28 cellular contexts compared by ENCODE assay signal in genomic region chr11:70381350-70381749, GRCh38. TPM values are rescaled to one million over a fixed set of nuclear protein-coding genes. Genes with fewer than 3 reads are reported as not detected.
DNase-seq lines count a peak whose midpoint lies in the region; ATAC-seq and TF ChIP-seq lines count a peak whose summit lies in the region.
"Had no signal": no experiment of that assay in that cellular context is flagged by ENCODE, and none has a peak within 500 bp of the region (broad histone marks: within the 10 kb centered on the region; RNA-seq: fewer than 3 reads in every experiment).

No MANE protein-coding gene starts in this region.

- CTCF ChIA-PET in AG04450 (lab: Charles Lee): no interaction called here
- CTCF ChIA-PET in Panc1 (lab: Charles Lee): no interaction called here

- peaks cover 33% of the 10 kb centered on the region for H3K36me3 Mint-ChIP-seq in osteocyte (ENCODE audit: unreplicated experiment)

- H3K9me3 ChIP-seq in AG04450 (ENCODE audit: control insufficient read depth, insufficient read depth, low read length): no peaks in the 10 kb centered on the region
- H3K9me3 ChIP-seq in Panc1 (ENCODE audit: control insufficient read depth, insufficient read depth, low read depth, low read length): no peaks in the 10 kb centered on the region
- H3K9me3 ChIP-seq in esophagus muscularis mucosa: no peaks in the 10 kb centered on the region
- H3K9me3 ChIP-seq in SJCRH30 (replicated peaks): no peaks in the 10 kb centered on the region
- H3K9me3 ChIP-seq: BLaER1, lower lobe of right lung, uterus had no signal

- peak overlapping the region; percentile 68 for H3K27ac Mint-ChIP-seq in osteocyte (ENCODE audit: unreplicated experiment)
- H3K27ac Mint-ChIP-seq: activated CD4-positive, alpha-beta memory T cell treated with anti-CD3 and anti-CD28 coated beads, Interleukin-2, amount 10 ng/mL, durations not matched to agents 7 days and 5 days; T-cell had no signal

- DNase-seq in AG04450 (ENCODE audit: low read depth, low spot score) (no peak), Panc1 (ENCODE audit: low read depth, low spot score) (no peak), esophagus muscularis mucosa (ENCODE audit: extremely low spot score) (no peak), osteocyte (ENCODE audit: extremely low spot score, unreplicated experiment) (no peak), SJCRH30 (no peak), coronary artery (ENCODE audit: low spot score) (no peak), SIG-M5 (lab: John Stamatoyannopoulos, UW) (no peak)
- DNase-seq: ACHN; activated CD4-positive, alpha-beta memory T cell treated with anti-CD3 and anti-CD28 coated beads, Interleukin-2, amount 10 ng/mL, durations not matched to agents 7 days and 5 days; activated naive CD4-positive, alpha-beta T cell; dermis blood vessel endothelial cell; DND-41; KBM-7; lower lobe of right lung; MM.1S; NCI-H1436; NCI-H446; NCI-H82; OCI-M1; Right ventricle myocardium superior; stimulated activated CD4-positive, alpha-beta T cell treated with anti-CD3 and anti-CD28 coated beads, Interleukin-1b, Interleukin-23, amount 100 ng/mL, for 48 hours; substantia nigra; T-cell; uterus had no signal

- 0 out of 2 replicates have a peak, but pooled peaks have one; percentile 8 for ATAC-seq in Panc1
- ATAC-seq in GM21619 (IDR thresholded peaks at IDR 0.05; ENCODE audit: unreplicated experiment): no peak
- ATAC-seq: activated CD4-positive, CD25-positive, alpha-beta regulatory T cell treated with anti-CD3 and anti-CD28 coated beads, Interleukin-2, amount 50 U/mL, for 24 hours; lower lobe of right lung; T-cell had no signal

- POLR2A ChIA-PET in AG04450 (lab: Yijun Ruan, JAX) (interaction anchor here (1.2 to 2.4 kb wide), 2 partner anchors 17 to 43 kb away, joined by 3 to 17 read pairs; partner anchors contain the start of gene CTTN), Panc1 (lab: Charles Lee) (no interaction called here)

- H3K4me3 Mint-ChIP-seq in osteocyte (ENCODE audit: unreplicated experiment): no peak overlapping the region
- H3K4me3 Mint-ChIP-seq: activated CD4-positive, alpha-beta memory T cell treated with anti-CD3 and anti-CD28 coated beads, Interleukin-2, amount 10 ng/mL, durations not matched to agents 7 days and 5 days; T-cell had no signal

- H3K27ac ChIP-seq in AG04450 (ENCODE audit: low read depth, low read length) (peak overlapping the region; percentile 84), Panc1 (ENCODE audit: low read length) (no peak overlapping the region), esophagus muscularis mucosa (replicated peaks in 1 of 4) (peak overlapping the region; percentile 77 to 81 (median 80)), SJCRH30 (no peak overlapping the region), coronary artery (no peak overlapping the region)
- H3K27ac ChIP-seq: BLaER1, lower lobe of right lung had no signal

- H3K4me3 ChIP-seq in AG04450 (ENCODE audit: low read depth, low read length) (no peak overlapping the region), Panc1 (ENCODE audit: low read depth in 2 of 2, low read length in 2 of 2) (no peak overlapping the region), esophagus muscularis mucosa (no peak overlapping the region), SJCRH30 (no peak overlapping the region), coronary artery (no peak overlapping the region)
- H3K4me3 ChIP-seq: BLaER1, lower lobe of right lung, skin epidermis, uterus had no signal

- H3K9me3 Mint-ChIP-seq in osteocyte (ENCODE audit: unreplicated experiment): no peaks in the 10 kb centered on the region
- H3K9me3 Mint-ChIP-seq: activated CD4-positive, alpha-beta memory T cell treated with anti-CD3 and anti-CD28 coated beads, Interleukin-2, amount 10 ng/mL, durations not matched to agents 7 days and 5 days; T-cell had no signal

- H3K27me3 ChIP-seq in AG04450 (ENCODE audit: control insufficient read depth, insufficient read depth, low read length): no peaks in the 10 kb centered on the region
- no peaks in the 10 kb centered on the region for H3K27me3 ChIP-seq in Panc1 (ENCODE audit: control insufficient read depth, insufficient read depth, low read length)
- H3K27me3 ChIP-seq in esophagus muscularis mucosa: no peaks in the 10 kb centered on the region
- no peaks in the 10 kb centered on the region for H3K27me3 ChIP-seq in SJCRH30
- H3K27me3 ChIP-seq: BLaER1, uterus had no signal

- H3K4me1 Mint-ChIP-seq in osteocyte (ENCODE audit: unreplicated experiment): peaks cover 9% of the 10 kb centered on the region
- H3K4me1 Mint-ChIP-seq: activated CD4-positive, alpha-beta memory T cell treated with anti-CD3 and anti-CD28 coated beads, Interleukin-2, amount 10 ng/mL, durations not matched to agents 7 days and 5 days; T-cell had no signal

- no TSS peak for BruUV-seq in Panc1 (replicated peaks; lab: Mats Ljungman, UMichigan)

- TF ChIP-seq EP300 in esophagus muscularis mucosa (IDR thresholded peaks at IDR 0.05): no peak

- WGBS in esophagus muscularis mucosa: 91% methylated on average over 8 of the region's 8 CpGs

- no peak for TF ChIP-seq CTCF in AG04450 (IDR thresholded peaks at IDR 0.05; ENCODE audit: low read depth, low read length)
- TF ChIP-seq CTCF in Panc1 (IDR thresholded peaks at IDR 0.05): no peak
- TF ChIP-seq CTCF in esophagus muscularis mucosa (IDR thresholded peaks at IDR 0.05): no peak
- no peak for TF ChIP-seq CTCF in osteocyte (IDR thresholded peaks at IDR 0.05)
- TF ChIP-seq CTCF in coronary artery (IDR thresholded peaks at IDR 0.05): no peak

- in situ Hi-C loops in Panc1 (cut with HindIII; ENCODE audit: low pct_unique_long_range_greater_than_20kb, low sequenced_read_pairs): no loop called here

- H3K4me1 ChIP-seq in Panc1 (ENCODE audit: control insufficient read depth, insufficient read depth, low read length) (no peaks in the 10 kb centered on the region), esophagus muscularis mucosa (peaks cover 0 to 39% (median 37%) of the 10 kb centered on the region in 4 donors), SJCRH30 (no peaks in the 10 kb centered on the region)
- H3K4me1 ChIP-seq: BLaER1 had no signal

- H3K27me3 Mint-ChIP-seq in osteocyte (ENCODE audit: unreplicated experiment): no peaks in the 10 kb centered on the region
- H3K27me3 Mint-ChIP-seq: activated CD4-positive, alpha-beta memory T cell treated with anti-CD3 and anti-CD28 coated beads, Interleukin-2, amount 10 ng/mL, durations not matched to agents 7 days and 5 days; T-cell had no signal

- intact Hi-C loops in Panc1 (cut with micrococcal nuclease; ENCODE audit: unreplicated experiment) (no loop called here), esophagus muscularis mucosa (cut with DNase I) (no loop called here)

- no peak for TF ChIP-seq POLR2A in esophagus muscularis mucosa (IDR thresholded peaks at IDR 0.05; ENCODE audit: low read depth)

- H3K36me3 ChIP-seq in Panc1 (ENCODE audit: control insufficient read depth, insufficient read depth, low read length) (peaks cover 32% of the 10 kb centered on the region), esophagus muscularis mucosa (peaks cover 9 to 74% (median 47%) of the 10 kb centered on the region in 4 donors), SJCRH30 (peaks cover 17% of the 10 kb centered on the region)
- H3K36me3 ChIP-seq: uterus had no signal

RNA-seq across cellular contexts. Expression of gene CTTN, which starts 17.0 kb away (rescaled TPM):
- polyA plus RNA-seq in AG04450 (2011; rRNA removed): 180 and 192 TPM in 2 replicates
- 252 and 257 TPM in 2 replicates for polyA minus RNA-seq in AG04450 (2011; rRNA and poly(A)+ RNA removed)
- total RNA-seq in Panc1 (2021; ENCODE audit: unreplicated experiment) (503 TPM), esophagus muscularis mucosa (100 to 1,000 TPM; 111 to 164 (median 146) TPM), osteocyte (296 and 313 TPM in 2 replicates)
- 500 TPM for polyA plus RNA-seq in Panc1 (2012; ENCODE audit: insufficient read length)
- 56.4 and 71.3 TPM in 2 replicates for total RNA-seq in SJCRH30 (2014; rRNA removed; shearing (Covaris generic))

Comparison
In these comparisons a context has a peak if more than half of its experiments do, and no peak if none do; other contexts are left out.
1. H3K27ac ChIP-seq: peak in AG04450 (single experiment) and esophagus muscularis mucosa (4 of 4); none in Panc1 (single experiment), SJCRH30 (single experiment) and coronary artery (0 of 2).